In the genomic region with DNA sequence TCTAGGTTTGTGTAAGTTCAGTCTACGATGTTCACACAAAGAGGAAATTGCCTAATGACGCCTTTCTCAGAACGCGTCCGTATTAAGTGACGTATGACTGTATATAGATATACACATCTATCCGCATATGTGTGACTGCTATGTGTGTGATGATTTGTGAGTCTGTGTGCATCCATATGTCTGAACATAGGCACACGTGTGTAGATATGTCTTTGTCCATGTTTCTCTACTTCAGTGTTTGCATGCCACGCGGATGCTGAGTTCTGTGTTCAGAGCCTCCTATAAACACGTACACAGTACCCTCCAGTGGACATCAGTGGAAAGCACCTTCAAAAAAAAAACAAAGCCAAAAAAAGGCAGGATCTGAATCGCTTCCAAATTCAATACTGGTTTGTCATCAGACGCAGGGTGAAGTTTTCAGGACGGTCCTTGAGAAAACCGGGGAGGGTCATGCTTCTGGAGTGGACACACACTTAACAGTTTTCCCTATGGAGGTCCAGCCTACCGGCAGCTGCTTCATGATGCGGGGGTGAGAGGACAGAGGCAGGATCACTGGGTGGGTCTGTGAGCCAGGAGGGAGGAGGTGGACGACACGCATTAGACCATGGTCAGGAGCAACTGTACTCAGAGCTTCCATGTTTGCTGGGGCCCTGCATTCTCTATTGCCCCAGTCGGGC, we compare ENCODE assay signal across 9 cellular contexts. TPM values are rescaled to one million over a fixed set of nuclear protein-coding genes. Genes with fewer than 3 reads are reported as not detected.
DNase-seq lines count a peak whose midpoint lies in the region; ATAC-seq, FAIRE-seq and TF ChIP-seq lines count a peak whose summit lies in the region.
"Had no signal": no experiment of that assay in that cellular context is flagged by ENCODE, and none has a peak within 500 bp of the region (broad histone marks: within the 10 kb centered on the region; RNA-seq: fewer than 3 reads in every experiment).

No MANE protein-coding gene starts in this region.

- no TSS peak for BruUV-seq in Panc1 (replicated peaks; lab: Mats Ljungman, UMichigan)

- in situ Hi-C loops in Panc1 (cut with HindIII; ENCODE audit: low pct_unique_long_range_greater_than_20kb, low sequenced_read_pairs) (no loop called here), T47D (cut with HindIII; ENCODE audit: low pct_unique_long_range_greater_than_20kb, low sequenced_read_pairs) (no loop called here)

- TF ChIP-seq CTCF in LNCAP (IDR thresholded peaks at IDR 0.05): peak; percentile 76
- peak; percentile 70 for TF ChIP-seq CTCF in Panc1 (IDR thresholded peaks at IDR 0.05)

- no peaks in the 10 kb centered on the region for H3K9me3 ChIP-seq in Panc1 (ENCODE audit: control insufficient read depth, insufficient read depth, low read depth, low read length)

- H3K4me1 ChIP-seq in Panc1 (ENCODE audit: control insufficient read depth, insufficient read depth, low read length): peaks cover 2% of the 10 kb centered on the region; the same call in 1 of the 2 replicates

- H3K27ac ChIP-seq in Panc1 (ENCODE audit: low read length): no peak overlapping the region

- peaks cover 8% of the 10 kb centered on the region for H3K27me3 Mint-ChIP-seq in stimulated activated naive CD8-positive, alpha-beta T cell treated with anti-CD3 and anti-CD28 coated beads, Interleukin-15, amount 100 ng/mL, for 72 hours

- peak; percentile 36 for FAIRE-seq in islet of Langerhans (lab: Jason Lieb, UNC)
- FAIRE-seq: TTC549 had no signal

- H3K27ac Mint-ChIP-seq in stimulated activated naive CD8-positive, alpha-beta T cell treated with anti-CD3 and anti-CD28 coated beads, Interleukin-15, amount 100 ng/mL, for 72 hours: peak overlapping the region in 1 of 2 donors; percentile 5

- POLR2A ChIA-PET in Panc1 (lab: Charles Lee): no interaction called here

- no peaks in the 10 kb centered on the region for H3K9me3 Mint-ChIP-seq in stimulated activated naive CD8-positive, alpha-beta T cell treated with anti-CD3 and anti-CD28 coated beads, Interleukin-15, amount 100 ng/mL, for 72 hours

- no peaks in the 10 kb centered on the region for H3K36me3 ChIP-seq in Panc1 (ENCODE audit: control insufficient read depth, insufficient read depth, low read length)

- no peaks in the 10 kb centered on the region for H3K27me3 ChIP-seq in Panc1 (ENCODE audit: control insufficient read depth, insufficient read depth, low read length)

- CTCF ChIA-PET in Panc1 (lab: Charles Lee): interaction anchor here (0.7 kb wide), 1 partner anchor 60 kb away, joined by 5 read pairs; no protein-coding TSS in a partner anchor

- ATAC-seq in Panc1: peak; percentile 67
- ATAC-seq in stimulated activated naive CD8-positive, alpha-beta T cell treated with anti-CD3 and anti-CD28 coated beads, Interleukin-15, amount 100 ng/mL, for 72 hours: peak; percentile 78
- no peak for ATAC-seq in HG03280 (IDR thresholded peaks at IDR 0.05; ENCODE audit: unreplicated experiment)

- DNase-seq in COR-L47 (lab: John Stamatoyannopoulos, UW) (peak; percentile 87), GM19238 (ENCODE audit: insufficient read length, low spot score) (peak; percentile 45), Panc1 (ENCODE audit: low read depth, low spot score) (peak; percentile 36), T47D (ENCODE audit: low read depth in 1 of 2, low spot score in 1 of 2) (peak; percentile 5 to 74)
- DNase-seq in stimulated activated naive CD8-positive, alpha-beta T cell treated with anti-CD3 and anti-CD28 coated beads, Interleukin-15, amount 100 ng/mL, for 72 hours: peak; percentile 14 to 15

- intact Hi-C loops in Panc1 (cut with micrococcal nuclease; ENCODE audit: unreplicated experiment): loop anchor here (5.0 kb wide), 1 partner anchor 451 kb away; no protein-coding TSS in a partner anchor

- H3K4me3 ChIP-seq in Panc1 (ENCODE audit: low read depth in 2 of 2, low read length in 2 of 2): peak overlapping the region in 1 of 2 experiments; percentile 5; a peak in 1 of 4 replicates

- H3K4me3 Mint-ChIP-seq in stimulated activated naive CD8-positive, alpha-beta T cell treated with anti-CD3 and anti-CD28 coated beads, Interleukin-15, amount 100 ng/mL, for 72 hours: peak overlapping the region in 1 of 2 donors; percentile 27

- no peaks in the 10 kb centered on the region for H3K4me1 Mint-ChIP-seq in stimulated activated naive CD8-positive, alpha-beta T cell treated with anti-CD3 and anti-CD28 coated beads, Interleukin-15, amount 100 ng/mL, for 72 hours

RNA-seq across cellular contexts. Expression of a gene that starts 29.5 kb away (rescaled TPM):
- 34.2 TPM for total RNA-seq in Panc1 (2021; ENCODE audit: unreplicated experiment)
- polyA plus RNA-seq in Panc1 (2012; ENCODE audit: insufficient read length): 21.1 TPM

Comparison
In these comparisons a context has a peak if more than half of its experiments do, and no peak if none do; other contexts are left out.
1. DNase-seq: peak in every context shown above with its lines; median percentile 87 in COR-L47; 45 in GM19238; 40 in T47D; 36 in Panc1; 14 in stimulated activated naive CD8-positive, alpha-beta T cell treated with anti-CD3 and anti-CD28 coated beads, Interleukin-15, amount 100 ng/mL, for 72 hours.